8 cellular contexts compared by ENCODE assay signal in the genomic region with DNA sequence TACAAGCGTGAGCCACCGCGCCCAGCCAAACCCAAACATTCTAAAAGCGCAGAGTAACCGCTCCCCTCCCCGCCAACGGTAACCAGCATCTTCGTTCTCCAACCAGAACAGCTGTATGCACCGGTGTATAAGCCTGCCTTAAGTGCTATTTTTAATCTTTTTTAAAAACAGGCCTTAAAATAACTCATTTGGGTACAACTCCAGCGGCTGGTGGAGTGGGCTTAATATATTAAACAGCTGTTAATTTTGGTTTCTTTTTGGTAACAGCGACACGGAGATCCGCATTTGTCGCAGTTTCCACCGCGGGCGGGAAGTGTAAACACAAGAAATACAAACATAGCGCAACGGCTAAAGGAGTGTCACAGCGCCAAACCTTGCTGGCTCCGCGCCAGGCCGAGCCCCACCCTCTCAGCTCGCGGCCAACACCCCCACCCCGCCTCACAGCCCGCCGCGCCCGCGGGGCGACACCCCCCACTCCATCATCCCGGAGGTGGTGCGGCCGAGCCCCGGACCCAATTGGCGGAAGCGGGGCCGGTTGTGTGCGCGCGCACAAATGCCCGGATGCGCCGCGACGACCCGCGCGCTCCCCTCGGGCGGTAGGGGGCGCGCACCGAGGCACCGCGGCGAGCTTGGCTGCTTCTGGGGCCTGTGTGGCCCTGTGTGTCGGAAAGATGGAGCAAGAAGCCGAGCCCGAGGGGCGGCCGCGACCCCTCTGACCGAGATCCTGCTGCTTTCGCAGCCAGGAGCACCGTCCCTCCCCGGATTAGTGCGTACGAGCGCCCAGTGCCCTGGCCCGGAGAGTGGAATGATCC. TPM values are rescaled to one million over a fixed set of nuclear protein-coding genes. Genes with fewer than 3 reads are reported as not detected.
DNase-seq lines count a peak whose midpoint lies in the region; ATAC-seq, FAIRE-seq and TF ChIP-seq lines count a peak whose summit lies in the region.

A gene (plus strand): TSS at position 602 of the 812 bp plus-strand sequence. CDS start 301 bp downstream, outside the sequence.

- peak within 1 kb of the TSS; percentile 99 for H3K9ac ChIP-seq in fibroblast of lung (ENCODE audit: insufficient read depth, low read length)

- peak within 1 kb of the TSS; percentile 76 for H2AFZ ChIP-seq in fibroblast of lung (ENCODE audit: low read length)

- H3K9me3 Mint-ChIP-seq in natural killer cell, result no peaks in the 10 kb centered on the region

- ATAC-seq in natural killer cell, result peak; percentile 88 to 97 (median 93)

- H3K36me3 ChIP-seq in fibroblast of lung (ENCODE audit: control insufficient read depth, insufficient read depth, low read length), result peaks cover 5% of the 10 kb centered on the region

- H3K79me2 ChIP-seq in fibroblast of lung (ENCODE audit: control insufficient read depth, insufficient read depth, low read length), result peaks cover 42% of the 10 kb centered on the region

- H3K27me3 ChIP-seq in fibroblast of lung (ENCODE audit: control insufficient read depth, insufficient read depth, low read length), result no peaks in the 10 kb centered on the region

- TF ChIP-seq POLR2A in H54 (IDR thresholded peaks at IDR 0.05; ENCODE audit: low read depth, low read length), result peak; percentile 63; the same call in 1 of the 2 replicates

- no peaks in the 10 kb centered on the region for H4K20me1 ChIP-seq in fibroblast of lung (ENCODE audit: control insufficient read depth, extremely low read depth, insufficient read depth, low read length)

- H3K27ac Mint-ChIP-seq in natural killer cell, result peak within 1 kb of the TSS; percentile 96 to 97

- H3K4me1 Mint-ChIP-seq in natural killer cell, result peaks cover 13 to 19% of the 10 kb centered on the region in 2 donors

- no peaks in the 10 kb centered on the region for H3K9me3 ChIP-seq in fibroblast of lung (ENCODE audit: control insufficient read depth, insufficient read depth, low read depth, low read length)

- H3K4me3 Mint-ChIP-seq in natural killer cell, result peak within 1 kb of the TSS; percentile 91

- H3K4me3 ChIP-seq in LNCaP clone FGC (ENCODE audit: low read depth, low read length) (peak within 1 kb of the TSS; percentile 96), fibroblast of lung (replicated peaks in 1 of 4; ENCODE audit: control extremely low read depth in 1 of 4, insufficient read depth in 1 of 4, low read depth in 3 of 4, low read length in 4 of 4) (peak within 1 kb of the TSS; percentile 94 to 99 (median 96))

- DNase-seq in G401 (ENCODE audit: low spot score) (peak; percentile 87), H54 (ENCODE audit: insufficient read length, low spot score) (peak; percentile 83), LNCaP clone FGC (ENCODE audit: low read depth) (peak; percentile 64), RPMI8226 (peak; percentile 97), fibroblast of lung (ENCODE audit: low read depth in 2 of 2) (peak; percentile 88 to 89), natural killer cell (peak; percentile 99)
- peak; percentile 96 for DNase-seq in activated T-helper 1 cell treated with anti-CD3 and anti-CD28 coated beads, Interleukin-2, amount 50 U/mL, for 16 hours (ENCODE audit: low read depth in 1 of 2, low spot score in 1 of 2)
- peak; percentile 94 for DNase-seq in stimulated activated naive CD4-positive, alpha-beta T cell treated with Interleukin-2 at 50 U/mL for 16 hours (lab: John Stamatoyannopoulos, UW)

- TF ChIP-seq CTCF in LNCaP clone FGC (IDR thresholded peaks at IDR 0.05; ENCODE audit: control insufficient read depth, extremely low read depth, insufficient read depth) (peak; percentile 77), fibroblast of lung (conservative IDR thresholded peaks at IDR 0.05 in 1 of 2, IDR thresholded peaks at IDR 0.05 in 1 of 2; ENCODE audit: low read depth in 1 of 2, low read length in 2 of 2) (peak; percentile 42 to 67), natural killer cell (IDR thresholded peaks at IDR 0.05) (peak; percentile 75)

- no peaks in the 10 kb centered on the region for H3K4me1 ChIP-seq in fibroblast of lung (ENCODE audit: control insufficient read depth, extremely low read depth, insufficient read depth, low read length)

- peak within 1 kb of the TSS; percentile 64 for H3K4me2 ChIP-seq in fibroblast of lung (ENCODE audit: extremely low read depth, insufficient read depth, low read length)

- in situ Hi-C loops in G401 (cut with HindIII; ENCODE audit: low sequenced_read_pairs), result no loop called here

- peak; percentile 71 for FAIRE-seq in H54 (lab: Jason Lieb, UNC)

- no peaks in the 10 kb centered on the region for H3K36me3 Mint-ChIP-seq in natural killer cell

- H3K27ac ChIP-seq in fibroblast of lung (ENCODE audit: insufficient read depth, low read length), result peak within 1 kb of the TSS; percentile 99

- intact Hi-C loops in natural killer cell (cut with micrococcal nuclease), result loop anchor here (1.0 to 5.0 kb wide), 4 partner anchors 61 to 645 kb away; a partner anchor contains a TSS

- H3K27me3 Mint-ChIP-seq in natural killer cell (ENCODE audit: low read depth in 2 of 2), result no peaks in the 10 kb centered on the region

RNA-seq across cellular contexts. Expression of the gene that starts here (rescaled TPM):
- total RNA-seq in G401 (2014; rRNA removed; shearing (Covaris generic)), result 27.4 and 46.7 TPM in 2 replicates
- 233 and 240 TPM in 2 replicates for total RNA-seq in fibroblast of lung
- 46.3 and 46.6 TPM in 2 replicates for polyA plus RNA-seq in fibroblast of lung
- polyA plus RNA-seq in fibroblast of lung (2012), result 40.9 and 46.9 TPM in 2 replicates
- 46.8 and 52.5 TPM in 2 replicates for polyA minus RNA-seq in fibroblast of lung (ENCODE audit: low replicate concordance)
- total RNA-seq in natural killer cell, result 100 to 1,000 TPM; 130 to 143 (median 132) TPM

Comparison
In these comparisons a context has a peak if more than half of its experiments do, and no peak if none do; other contexts are left out.
1. Peak in every context shown above with its lines: DNase-seq, ATAC-seq, H3K4me3 ChIP-seq and H3K27ac ChIP-seq.